ENCODE assay signal across 19 cellular contexts in the genomic region with DNA sequence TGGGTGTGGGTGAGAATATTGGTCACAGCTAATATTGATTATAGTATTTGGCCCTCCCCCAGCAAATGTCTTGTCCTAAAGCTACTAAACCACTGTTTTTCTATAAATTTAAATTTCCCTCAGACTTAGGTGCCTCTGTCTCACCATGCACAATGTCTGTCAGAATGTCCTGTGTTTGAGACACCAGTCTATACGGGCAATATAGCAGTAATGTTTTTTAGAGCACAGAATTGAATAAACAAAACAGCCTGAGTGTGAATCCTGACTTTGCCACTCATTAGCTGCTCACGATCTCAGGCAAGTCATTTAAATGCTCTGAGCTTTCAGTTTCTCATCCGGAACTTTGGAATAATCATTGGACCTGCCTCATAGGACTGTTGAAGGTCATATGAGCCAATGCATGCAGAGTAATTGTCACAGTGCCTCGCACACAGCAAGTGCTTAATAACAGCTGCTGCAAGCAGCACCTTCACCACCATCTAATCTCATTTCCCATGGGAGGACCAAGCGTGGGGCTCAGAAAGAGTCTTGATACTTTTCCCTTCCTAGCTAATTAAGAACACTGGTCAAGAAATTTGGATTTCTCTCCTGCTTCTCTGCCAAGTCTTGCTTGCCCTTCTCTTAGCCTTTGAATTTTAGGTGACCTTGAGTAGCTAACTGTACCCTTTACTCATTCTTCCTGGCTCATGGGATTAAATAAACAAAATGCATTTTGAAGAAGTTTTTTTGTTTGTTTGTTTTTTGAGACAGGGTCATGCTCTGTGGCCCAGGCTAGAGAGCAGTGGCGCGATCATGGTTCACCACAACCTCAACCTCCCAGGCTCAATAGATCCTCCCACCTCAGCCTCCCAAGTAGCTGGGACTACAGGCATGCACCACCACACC. TPM values are rescaled to one million over a fixed set of nuclear protein-coding genes. Genes with fewer than 3 reads are reported as not detected.
A peak's percentile ranks its signal among the peaks of the same experiment; 100 is the strongest.
DNase-seq lines count a peak whose midpoint lies in the region; ATAC-seq, FAIRE-seq and TF ChIP-seq lines count a peak whose summit lies in the region.
"Had no signal": no experiment of that assay in that cellular context is flagged by ENCODE, and none has a peak within 500 bp of the region (broad histone marks: within the 10 kb centered on the region; RNA-seq: fewer than 3 reads in every experiment).

No MANE protein-coding gene starts in this region.

- peak in 3 of 4 donors; percentile 6 to 43 (median 13) for ATAC-seq in heart left ventricle
- no peak for ATAC-seq in Right ventricle myocardium inferior
- peak in 3 of 4 donors; percentile 7 to 47 (median 30) for ATAC-seq in right lobe of liver
- ATAC-seq: natural killer cell had no signal

- no peaks in the 10 kb centered on the region for H4K20me1 ChIP-seq in PC-9 (ENCODE audit: insufficient read depth)

- H3K4me1 ChIP-seq in heart left ventricle (peaks cover 0 to 72% (median 51%) of the 10 kb centered on the region in 12 donors), right lobe of liver (peaks cover 0 to 75% (median 13%) of the 10 kb centered on the region in 4 donors), small intestine (ENCODE audit: control insufficient read depth in 2 of 2, insufficient read depth in 1 of 2, low read depth in 1 of 2, low read length in 1 of 2) (peaks cover 0 to 2% of the 10 kb centered on the region in 2 donors), PC-9 (replicated peaks; ENCODE audit: insufficient read depth) (peaks cover 8% of the 10 kb centered on the region; the same call in 1 of the 2 replicates)

- H3K27ac ChIP-seq in heart left ventricle (peak overlapping the region; percentile 57 to 91 (median 83)), right lobe of liver (peak overlapping the region; percentile 52 to 82 (median 72)), small intestine (ENCODE audit: low read depth in 1 of 2, low read length in 1 of 2) (no peak overlapping the region), PC-9 (no peak overlapping the region)

- CTCF ChIA-PET in PC-9 (lab: Charles Lee): no interaction called here

- H3K4me3 ChIP-seq in heart left ventricle (peak overlapping the region in 4 of 12 donors; percentile 1 to 28 (median 16)), right lobe of liver (peak overlapping the region in 2 of 3 donors; percentile 13 to 33), small intestine (ENCODE audit: low read depth in 1 of 2, low read length in 2 of 2) (no peak overlapping the region), PC-9 (no peak overlapping the region)
- H3K4me3 ChIP-seq: A549 had no signal

- WGBS in heart left ventricle, 4 donors: 49 to 58% (median 53%) methylated on average over 7 of the region's 7 CpGs
- 27% methylated on average over 6 of the region's 7 CpGs for WGBS in right lobe of liver (ENCODE audit: insufficient coverage, low coverage, low lambda C conversion rate, missing lambda C conversion rate)
- WGBS in small intestine, 3 donors: 65 to 76% (median 70%) methylated on average over 7 of the region's 7 CpGs

- no peak overlapping the region for H3K4me2 ChIP-seq in PC-9

- BruUV-seq in PC-9 (replicated peaks; lab: Mats Ljungman, UMichigan): no TSS peak

- no peaks in the 10 kb centered on the region for H3K79me2 ChIP-seq in PC-9 (ENCODE audit: low read depth)

- H3K27me3 ChIP-seq in heart left ventricle: no peaks in the 10 kb centered on the region
- no peaks in the 10 kb centered on the region for H3K27me3 ChIP-seq in right lobe of liver
- peaks cover 0 to 3% of the 10 kb centered on the region in 2 donors for H3K27me3 ChIP-seq in small intestine (ENCODE audit: control insufficient read depth in 2 of 2, insufficient read depth in 2 of 2, low read length in 2 of 2)
- 0 out of 2 replicates have a peak, but pooled peaks cover 3% of the 10 kb centered on the region for H3K27me3 ChIP-seq in PC-9 (ENCODE audit: insufficient read depth, low read depth)

- no peak for TF ChIP-seq CTCF in heart left ventricle (IDR thresholded peaks at IDR 0.05)
- no peak for TF ChIP-seq CTCF in right lobe of liver (IDR thresholded peaks at IDR 0.05)
- TF ChIP-seq CTCF in PC-9 (conservative IDR thresholded peaks at IDR 0.05): no peak
- no peak for TF ChIP-seq CTCF in D721Med (IDR thresholded peaks at IDR 0.05; ENCODE audit: insufficient read depth, missing control alignments)

- POLR2A ChIA-PET in PC-9 (lab: Charles Lee; ENCODE audit: unreplicated experiment): no interaction called here

- no peak for DNase-seq in heart left ventricle
- no peak for DNase-seq in Right ventricle myocardium inferior (ENCODE audit: missing footprints)
- no peak for DNase-seq in right lobe of liver
- peak; percentile 46 for DNase-seq in small intestine
- DNase-seq in PC-9: no peak
- no peak for DNase-seq in iPS-NIHi7 (ENCODE audit: extremely low spot score)
- DNase-seq in NCI-H2227 treated with DMSO at 0.1 percent for 48 hours (lab: John Stamatoyannopoulos, UW): no peak
- no peak for DNase-seq in D721Med (ENCODE audit: insufficient read length, low spot score)
- DNase-seq: activated CD4-positive, alpha-beta T cell treated with anti-CD3 and anti-CD28 coated beads for 1 hour; activated gamma-delta T cell; CD4-positive, CD25-positive, alpha-beta regulatory T cell; DMS79 treated with DMSO at 0.1 percent for 48 hours; left cardiac atrium; natural killer cell; NCI-H187; NCI-H524; stimulated activated CD4-positive, alpha-beta T cell treated with anti-CD3 and anti-CD28 coated beads, Interleukin-2, amount 100 ng/mL, for 24 hours; T1000 had no signal

- FAIRE-seq in small intestine (lab: Jason Lieb, UNC): no peak
- no peak for FAIRE-seq in D721Med (lab: Jason Lieb, UNC)
- FAIRE-seq: A549 had no signal

- H3K9me3 ChIP-seq in heart left ventricle (no peaks in the 10 kb centered on the region), right lobe of liver (no peaks in the 10 kb centered on the region), small intestine (ENCODE audit: control insufficient read depth, low read depth) (no peaks in the 10 kb centered on the region), PC-9 (ENCODE audit: insufficient read depth, low read depth) (no peaks in the 10 kb centered on the region)
- H3K9me3 ChIP-seq: A549 had no signal

- intact Hi-C loops in heart left ventricle (cut with DNase I) (no loop called here), Right ventricle myocardium inferior (cut with DNase I) (no loop called here), right lobe of liver (cut with DNase I) (no loop called here), PC-9 (cut with micrococcal nuclease; ENCODE audit: unreplicated experiment) (no loop called here)

- no peak for TF ChIP-seq POLR2A in heart left ventricle (IDR thresholded peaks at IDR 0.05)
- TF ChIP-seq POLR2A in right lobe of liver (IDR thresholded peaks at IDR 0.05): peak; percentile 42

- H3F3A ChIP-seq in PC-9 (ENCODE audit: insufficient read depth, low read depth): 0 out of 2 replicates have a peak, but pooled peaks cover 5% of the 10 kb centered on the region

- H2AFZ ChIP-seq in PC-9: no peak overlapping the region

- H3K36me3 ChIP-seq in heart left ventricle (peaks cover 0 to 6% (median 0%) of the 10 kb centered on the region in 9 donors), right lobe of liver (peaks cover 0 to 3% (median 1%) of the 10 kb centered on the region in 4 donors), small intestine (ENCODE audit: control insufficient read depth in 2 of 2, insufficient read depth in 2 of 2, low read length in 2 of 2) (no peaks in the 10 kb centered on the region), PC-9 (ENCODE audit: low read depth) (no peaks in the 10 kb centered on the region)

- H3K9me2 ChIP-seq in PC-9 (ENCODE audit: insufficient read depth): no peaks in the 10 kb centered on the region

RNA-seq across cellular contexts. Expression of a gene that starts 9.9 kb away (rescaled TPM):
- 10 to 100 TPM in 7 of 9 donors, 1 to 10 TPM in 2; 7.5 to 46.3 (median 28.7) TPM for total RNA-seq in heart left ventricle
- polyA plus RNA-seq in heart left ventricle: 1 to 10 TPM; 5.3 to 6.9 TPM
- 35.7 TPM for total RNA-seq in Right ventricle myocardium inferior
- 10 to 100 TPM; 16.4 to 96.9 (median 42.6) TPM for total RNA-seq in right lobe of liver
- 1 to 10 TPM in 1 of 3 donors, under 1 TPM in 2; 0.54 to 2.3 (median 0.67) TPM for polyA plus RNA-seq in small intestine
- total RNA-seq in PC-9 (2021): not detected in 2 replicates

Comparison
In these comparisons a context has a peak if more than half of its experiments do, and no peak if none do; other contexts are left out.
1. H3K27ac ChIP-seq: peak in heart left ventricle (12 of 12) and right lobe of liver (3 of 3); none in small intestine (0 of 2) and PC-9 (single experiment).
2. H3K4me3 ChIP-seq: peak in right lobe of liver (2 of 3); none in small intestine (0 of 2) and PC-9 (single experiment).